Comparison of ENCODE assay signal across 18 cellular contexts in the genomic region with DNA sequence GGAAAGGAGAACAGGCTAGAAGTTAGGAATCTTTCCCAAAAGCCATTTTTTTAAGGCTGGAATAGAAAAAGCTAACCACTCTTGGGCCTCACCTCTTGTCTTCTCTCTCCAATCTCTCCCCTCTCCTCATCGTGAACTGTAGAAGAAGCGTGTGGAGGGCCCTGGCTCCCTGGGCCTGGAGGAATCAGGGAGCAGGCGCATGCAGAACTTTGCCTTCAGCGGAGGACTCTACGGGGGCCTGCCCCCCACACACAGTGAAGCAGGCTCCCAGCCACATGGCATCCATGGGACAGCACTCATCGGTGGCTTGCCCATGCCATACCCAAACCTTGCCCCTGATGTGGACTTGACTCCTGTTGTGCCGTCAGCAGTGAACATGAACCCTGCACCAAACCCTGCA. TPM values are rescaled to one million over a fixed set of nuclear protein-coding genes. Genes with fewer than 3 reads are reported as not detected.
DNase-seq lines count a peak whose midpoint lies in the region; ATAC-seq, FAIRE-seq and TF ChIP-seq lines count a peak whose summit lies in the region.
"Had no signal": no experiment of that assay in that cellular context is flagged by ENCODE, and none has a peak within 500 bp of the region (broad histone marks: within the 10 kb centered on the region; RNA-seq: fewer than 3 reads in every experiment).

No MANE protein-coding gene starts in this region.

- no peaks in the 10 kb centered on the region for H3K27me3 Mint-ChIP-seq in T-cell
- H3K27me3 Mint-ChIP-seq: B cell had no signal

- no peaks in the 10 kb centered on the region for H3K4me1 ChIP-seq in Panc1 (ENCODE audit: control insufficient read depth, insufficient read depth, low read length)
- H3K4me1 ChIP-seq in K562 (replicated peaks in 1 of 2; ENCODE audit: control insufficient read depth in 2 of 2, insufficient read depth in 2 of 2, low read length in 2 of 2) = no peaks in the 10 kb centered on the region
- H3K4me1 ChIP-seq in upper lobe of right lung = no peaks in the 10 kb centered on the region
- H3K4me1 ChIP-seq: BLaER1 treated with 17β-estradiol and CSF1 and Interleukin-3, amounts not matched to agents 10 nM and 100 nM had no signal

- H3K27me3 ChIP-seq in Panc1 (ENCODE audit: control insufficient read depth, insufficient read depth, low read length) (no peaks in the 10 kb centered on the region), K562 (ENCODE audit: control insufficient read depth in 2 of 2, insufficient read depth in 2 of 2, low read length in 2 of 2) (no peaks in the 10 kb centered on the region), upper lobe of right lung (no peaks in the 10 kb centered on the region)
- H3K27me3 ChIP-seq: BLaER1 treated with 17β-estradiol and CSF1 and Interleukin-3, amounts not matched to agents 10 nM and 100 nM had no signal

- no peak for TF ChIP-seq EP300 in K562 (IDR thresholded peaks at IDR 0.05; ENCODE audit: low read length)

- TF ChIP-seq POLR2A in K562 (conservative IDR thresholded peaks at IDR 0.05) = no peak

- H3K9ac ChIP-seq in K562 (ENCODE audit: insufficient read depth in 1 of 2, low read depth in 2 of 2, low read length in 2 of 2) = peak overlapping the region in 1 of 2 experiments; percentile 20; a peak in 1 of 4 replicates

- no peak for TF ChIP-seq RAD21 in K562 (CRISPR knock-in tag; conservative IDR thresholded peaks at IDR 0.05 in 1 of 2, IDR thresholded peaks at IDR 0.05 in 1 of 2)

- BruUV-seq in Panc1 (replicated peaks; lab: Mats Ljungman, UMichigan) (no TSS peak), K562 (replicated peaks; lab: Mats Ljungman, UMichigan) (no TSS peak)

- POLR2A ChIA-PET in Panc1 (lab: Charles Lee) = no interaction called here
- POLR2A ChIA-PET in K562 (lab: Yijun Ruan, JAX) = interaction anchor here (0.7 to 3.3 kb wide), 4 partner anchors 9 to 638 kb away, joined by 3 to 15 read pairs (median 7); partner anchors contain the start of gene PPP1R8
- POLR2A ChIA-PET in T-cell (lab: Charles Lee) = no interaction called here

- no peak for TF ChIP-seq CTCF in Panc1 (IDR thresholded peaks at IDR 0.05)
- TF ChIP-seq CTCF in K562 (IDR thresholded peaks at IDR 0.05 in 2 of 3, conservative IDR thresholded peaks at IDR 0.05 in 1 of 3; ENCODE audit: insufficient read depth in 2 of 3, low read depth in 1 of 3, low read length in 3 of 3) = no peak
- TF ChIP-seq CTCF in upper lobe of right lung (IDR thresholded peaks at IDR 0.05) = no peak

- H3K27ac ChIP-seq in Panc1 (ENCODE audit: low read length) = no peak overlapping the region
- H3K27ac ChIP-seq in K562 (ENCODE audit: extremely low read depth, low read depth, low read length) = no peak overlapping the region
- H3K27ac ChIP-seq in upper lobe of right lung = no peak overlapping the region
- H3K27ac ChIP-seq: BLaER1 treated with 17β-estradiol and CSF1 and Interleukin-3, amounts not matched to agents 10 nM and 100 nM had no signal

- no peaks in the 10 kb centered on the region for H3K9me1 ChIP-seq in K562 (ENCODE audit: control insufficient read depth, insufficient read depth, low read length)

- WGBS in K562 (ENCODE audit: insufficient coverage, low coverage, missing lambda C conversion rate) = 96% methylated on average over 7 of the region's 7 CpGs

- CTCF ChIA-PET in Panc1 (lab: Charles Lee) = no interaction called here
- CTCF ChIA-PET in K562 (lab: Yijun Ruan, JAX; ENCODE audit: low intra/inter-chr PET ratio) = no interaction called here
- CTCF ChIA-PET in T-cell (lab: Charles Lee) = interaction anchor here in 1 of 2 donors (0.6 kb wide), 1 partner anchor 26 kb away, joined by 5 read pairs; no protein-coding TSS in a partner anchor

- H3K4me3 ChIP-seq in Panc1 (ENCODE audit: low read depth in 2 of 2, low read length in 2 of 2) (no peak overlapping the region), K562 (no peak overlapping the region), upper lobe of right lung (no peak overlapping the region)
- H3K4me3 ChIP-seq: BLaER1 treated with 17β-estradiol and CSF1 and Interleukin-3, amounts not matched to agents 10 nM and 100 nM; GM12878 had no signal

- no peak overlapping the region for H2AFZ ChIP-seq in K562 (ENCODE audit: low read depth, low read length)

- peaks cover 46% of the 10 kb centered on the region for H3K36me3 Mint-ChIP-seq in T-cell

- ATAC-seq in Panc1 = peak; percentile 34; the same call in 1 of the 2 replicates
- peak; percentile 33; the same call in 1 of the 3 replicates for ATAC-seq in K562
- ATAC-seq in upper lobe of right lung = peak; percentile 26
- ATAC-seq in T-cell (replicated peaks in 1 of 4) = no peak
- ATAC-seq: CD8-positive, alpha-beta T cell; GM12878; HCT116 had no signal

- in situ Hi-C loops in Panc1 (cut with HindIII; ENCODE audit: low pct_unique_long_range_greater_than_20kb, low sequenced_read_pairs) = no loop called here
- in situ Hi-C loops in K562 (cut with MboI) = no loop called here

- peaks cover 20% of the 10 kb centered on the region for H3K36me3 ChIP-seq in Panc1 (ENCODE audit: control insufficient read depth, insufficient read depth, low read length)
- peaks cover 62% of the 10 kb centered on the region for H3K36me3 ChIP-seq in K562 (ENCODE audit: control insufficient read depth, insufficient read depth, low read length)
- peaks cover 69% of the 10 kb centered on the region for H3K36me3 ChIP-seq in upper lobe of right lung

- no peak overlapping the region for H3K27ac Mint-ChIP-seq in T-cell
- H3K27ac Mint-ChIP-seq: B cell, HFFc6 had no signal

- DNase-seq in Panc1 (ENCODE audit: low read depth, low spot score) = no peak
- DNase-seq in K562 (ENCODE audit: extremely low read depth in 1 of 4, low spot score in 3 of 4) = no peak
- DNase-seq in mesenteric fat pad (ENCODE audit: low spot score) = peak; percentile 59
- no peak for DNase-seq in upper lobe of right lung
- DNase-seq in T-cell = no peak
- no peak for DNase-seq in NCI-H1048 (lab: John Stamatoyannopoulos, UW)
- DNase-seq: Calu3; CD8-positive, alpha-beta T cell; DMS79 treated with DMSO at 0.1 percent for 48 hours; GOT3; H7; HFFc6 had no signal

- H3K4me1 Mint-ChIP-seq in T-cell = no peaks in the 10 kb centered on the region
- H3K4me1 Mint-ChIP-seq: B cell had no signal

- H3K4me3 Mint-ChIP-seq in T-cell = no peak overlapping the region
- H3K4me3 Mint-ChIP-seq: B cell; CD8-positive, alpha-beta T cell; HFFc6 had no signal

- H3K79me2 ChIP-seq in K562 (ENCODE audit: control insufficient read depth, insufficient read depth, low read length) = no peaks in the 10 kb centered on the region; the same call in 2 of the 3 replicates

- intact Hi-C loops in Panc1 (cut with micrococcal nuclease; ENCODE audit: unreplicated experiment) = no loop called here
- intact Hi-C loops in K562 (cut with micrococcal nuclease) = no loop called here
- intact Hi-C loops in upper lobe of right lung (cut with DNase I) = no loop called here

- no peaks in the 10 kb centered on the region for H3K9me3 Mint-ChIP-seq in T-cell
- H3K9me3 Mint-ChIP-seq: CD8-positive, alpha-beta T cell; HFFc6 had no signal

- no peak overlapping the region for H3K4me2 ChIP-seq in K562 (ENCODE audit: insufficient read depth, low read length)
- H3K4me2 ChIP-seq: BLaER1 treated with 17β-estradiol and CSF1 and Interleukin-3, amounts not matched to agents 10 nM and 100 nM had no signal

- H4K20me1 ChIP-seq in K562 (replicated peaks; ENCODE audit: control insufficient read depth, insufficient read depth, low read length) = no peaks in the 10 kb centered on the region; the same call in 1 of the 2 replicates

- FAIRE-seq in K562 (lab: Jason Lieb, UNC) = no peak
- FAIRE-seq: GM12878, HTR-8/SVneo had no signal

- H3K9me3 ChIP-seq in Panc1 (ENCODE audit: control insufficient read depth, insufficient read depth, low read depth, low read length) (no peaks in the 10 kb centered on the region), K562 (replicated peaks; ENCODE audit: control insufficient read depth, insufficient read depth, low read depth, low read length) (no peaks in the 10 kb centered on the region), upper lobe of right lung (no peaks in the 10 kb centered on the region)

RNA-seq across cellular contexts. Expression of gene PPP1R8, which starts 19.4 kb away (rescaled TPM):
- total RNA-seq in Panc1 (2021; ENCODE audit: unreplicated experiment) = 59.7 TPM
- polyA plus RNA-seq in Panc1 (2012; ENCODE audit: insufficient read length) = 58.0 TPM
- 20.9 and 25.0 TPM in 2 replicates for total RNA-seq in K562 (2011; cell fraction: chromatin; rRNA removed; ENCODE audit: low replicate concordance)
- 24.2 and 25.8 TPM in 2 replicates for total RNA-seq in K562 (2011; cell fraction: nucleolus; rRNA removed)
- 22.5 and 26.0 TPM in 2 replicates for total RNA-seq in K562 (2011; cell fraction: nucleoplasm; rRNA removed)
- 70.7 and 79.1 TPM in 2 replicates for total RNA-seq in K562 (2014; rRNA removed)
- 74.6 and 79.6 TPM in 2 replicates for total RNA-seq in K562 (2014; rRNA removed; fragmentation: Illumina TruSeq; extraction: Trizol)
- 80.1 and 87.9 TPM in 2 replicates for total RNA-seq in K562 (2015; rRNA removed; fragmentation: Illumina TruSeq; extraction: Trizol)
- total RNA-seq in K562 (2021) = 66.7 and 75.3 TPM in 2 replicates
- 89.6 and 101 TPM in 2 replicates for polyA plus RNA-seq in K562 (2011; rRNA removed)
- 74.3 and 80.9 TPM in 2 replicates for polyA plus RNA-seq in K562 (2011; cell fraction: cytosol; rRNA removed)
- polyA plus RNA-seq in K562 (2011; cell fraction: nucleus; rRNA removed) = 37.2 and 44.2 TPM in 2 replicates
- polyA plus RNA-seq in K562 (2012) = 53.6 and 64.5 TPM in 2 replicates
- polyA plus RNA-seq in K562 (2014; fragmentation: Illumina TruSeq; extraction: Trizol) = 107 and 132 TPM in 2 replicates
- 10 to 100 TPM; 16.2 to 20.2 TPM for polyA plus RNA-seq in K562 (2014; fragmentation: Nextera tagmentation; extraction: Ambion mirVana)
- polyA plus RNA-seq in K562 (2014; rRNA removed) = 83.0 and 89.5 TPM in 2 replicates
- polyA minus RNA-seq in K562 (2011; rRNA and poly(A)+ RNA removed) = 120 and 129 TPM in 2 replicates
- polyA minus RNA-seq in K562 (2011; cell fraction: cytosol; rRNA and poly(A)+ RNA removed) = 48.7 and 53.1 TPM in 2 replicates
- 12.4 and 24.0 TPM in 2 replicates for polyA minus RNA-seq in K562 (2011; cell fraction: nucleus; rRNA and poly(A)+ RNA removed)
- total RNA-seq in mesenteric fat pad = 35.3 TPM
- 33.0 TPM for total RNA-seq in upper lobe of right lung
- 10 to 100 TPM; 20.5 to 48.1 (median 40.5) TPM for total RNA-seq in T-cell

RNA-seq across cellular contexts. Expression of gene THEMIS2, which starts 22.4 kb away (rescaled TPM):
- 4.2 TPM for total RNA-seq in Panc1 (2021; ENCODE audit: unreplicated experiment)
- polyA plus RNA-seq in Panc1 (2012; ENCODE audit: insufficient read length) = 4.3 TPM
- 11.1 and 36.1 TPM in 2 replicates for total RNA-seq in K562 (2011; cell fraction: chromatin; rRNA removed; ENCODE audit: low replicate concordance)
- total RNA-seq in K562 (2011; cell fraction: nucleolus; rRNA removed) = 23.2 and 25.5 TPM in 2 replicates
- total RNA-seq in K562 (2011; cell fraction: nucleoplasm; rRNA removed) = 18.8 and 19.5 TPM in 2 replicates
- total RNA-seq in K562 (2014; rRNA removed) = 10.8 and 12.6 TPM in 2 replicates
- 4.2 and 6.8 TPM in 2 replicates for total RNA-seq in K562 (2014; rRNA removed; fragmentation: Illumina TruSeq; extraction: Trizol)
- 4.6 and 4.9 TPM in 2 replicates for total RNA-seq in K562 (2015; rRNA removed; fragmentation: Illumina TruSeq; extraction: Trizol)
- total RNA-seq in K562 (2021) = 12.7 TPM in 2 replicates
- 8.5 and 16.9 TPM in 2 replicates for polyA plus RNA-seq in K562 (2011; rRNA removed)
- polyA plus RNA-seq in K562 (2011; cell fraction: cytosol; rRNA removed) = 15.5 and 15.9 TPM in 2 replicates
- polyA plus RNA-seq in K562 (2011; cell fraction: nucleus; rRNA removed) = 23.2 and 24.7 TPM in 2 replicates
- polyA plus RNA-seq in K562 (2012) = 8.4 and 16.6 TPM in 2 replicates
- polyA plus RNA-seq in K562 (2014; fragmentation: Illumina TruSeq; extraction: Trizol) = 8.0 and 9.5 TPM in 2 replicates
- 1 to 10 TPM; 2.3 to 3.4 TPM for polyA plus RNA-seq in K562 (2014; fragmentation: Nextera tagmentation; extraction: Ambion mirVana)
- 11.7 and 12.8 TPM in 2 replicates for polyA plus RNA-seq in K562 (2014; rRNA removed)
- 7.9 and 9.4 TPM in 2 replicates for polyA minus RNA-seq in K562 (2011; rRNA and poly(A)+ RNA removed)
- polyA minus RNA-seq in K562 (2011; cell fraction: cytosol; rRNA and poly(A)+ RNA removed) = 7.0 and 10.6 TPM in 2 replicates
- 8.6 and 11.6 TPM in 2 replicates for polyA minus RNA-seq in K562 (2011; cell fraction: nucleus; rRNA and poly(A)+ RNA removed)
- total RNA-seq in mesenteric fat pad = 64.9 TPM
- total RNA-seq in upper lobe of right lung = 89.6 TPM
- 100 to 1,000 TPM in 2 of 5 donors, 10 to 100 TPM in 3; 39.0 to 124 (median 94.8) TPM for total RNA-seq in T-cell
- total RNA-seq: A172 had no signal

Comparison
In these comparisons a context has a peak if more than half of its experiments do, and no peak if none do; other contexts are left out.
1. ATAC-seq: peak in Panc1 (single experiment), K562 (single experiment) and upper lobe of right lung (single experiment); none in T-cell (0 of 4).